In the genomic region with DNA sequence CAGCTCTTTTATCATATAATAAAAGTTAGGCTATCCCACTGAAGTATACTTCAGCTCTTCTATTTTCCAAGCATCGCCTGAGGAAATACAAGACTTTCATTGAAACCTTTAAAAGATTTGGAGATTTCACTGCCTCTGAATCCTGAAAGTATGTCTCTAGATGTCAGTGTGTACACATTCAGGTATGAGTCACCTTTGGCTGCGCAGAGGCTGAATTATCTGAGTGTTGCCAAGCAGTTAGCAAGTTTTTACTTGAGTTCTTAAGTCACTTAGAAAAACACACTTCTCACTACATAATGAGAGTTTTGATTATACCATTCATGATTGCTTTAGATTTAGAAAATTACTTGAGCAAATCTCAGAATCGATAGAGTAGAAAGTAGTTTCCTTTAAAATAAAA, we compare ENCODE assay signal across 16 cellular contexts.
DNase-seq lines count a peak whose midpoint lies in the region; ATAC-seq and TF ChIP-seq lines count a peak whose summit lies in the region.
"Had no signal": no experiment of that assay in that cellular context is flagged by ENCODE, and none has a peak within 500 bp of the region (broad histone marks: within the 10 kb centered on the region; RNA-seq: fewer than 3 reads in every experiment).

No MANE protein-coding gene starts in this region.

- no TSS peak for BruUV-seq in mammary epithelial cell (replicated peaks; lab: Mats Ljungman, UMichigan)

- CTCF ChIA-PET in mammary epithelial cell (lab: Charles Lee; ENCODE audit: low non-redundant PET), result no interaction called here

- peaks cover 7% of the 10 kb centered on the region for H3K4me1 ChIP-seq in mammary epithelial cell (ENCODE audit: insufficient read depth, low read length)

- dilution Hi-C loops in mammary epithelial cell (cut with HindIII; ENCODE audit: low sequenced_read_pairs), result no loop called here

- H3K36me3 ChIP-seq in mammary epithelial cell (ENCODE audit: insufficient read depth, low read length), result no peaks in the 10 kb centered on the region
- H3K36me3 ChIP-seq: cardiac muscle cell, ovary had no signal

- H3K27me3 ChIP-seq in mammary epithelial cell (ENCODE audit: insufficient read depth, low read length), result no peaks in the 10 kb centered on the region
- H3K27me3 ChIP-seq: cardiac muscle cell, ovary had no signal

- H3K4me2 ChIP-seq in mammary epithelial cell (ENCODE audit: insufficient read depth, low read depth, low read length), result peak overlapping the region; percentile 53

- H2AFZ ChIP-seq in mammary epithelial cell (ENCODE audit: low read depth, low read length), result no peak overlapping the region

- no peaks in the 10 kb centered on the region for H4K20me1 ChIP-seq in mammary epithelial cell (ENCODE audit: insufficient read depth, low read length)

- no peak overlapping the region for H3K27ac Mint-ChIP-seq in activated T-cell treated with anti-CD3 and anti-CD28 coated beads, Interleukin-2, amount 50 U/mL, for 24 hours
- H3K27ac Mint-ChIP-seq: activated B cell treated with CpG ODN at 0.5 μM for 24 hours had no signal

- H3K4me3 Mint-ChIP-seq in activated T-cell treated with anti-CD3 and anti-CD28 coated beads, Interleukin-2, amount 50 U/mL, for 24 hours, result no peak overlapping the region
- H3K4me3 Mint-ChIP-seq: activated B cell treated with CpG ODN at 0.5 μM for 24 hours; activated T-cell treated with anti-CD3 and anti-CD28 coated beads, Interleukin-2, amount 50 U/mL, for 4 hours had no signal

- no peak for ATAC-seq in GM21528 (IDR thresholded peaks at IDR 0.05; ENCODE audit: low FRiP score, unreplicated experiment)
- ATAC-seq: activated T-cell treated with anti-CD3 and anti-CD28 coated beads, Interleukin-2, amount 50 U/mL, for 4 hours had no signal

- intact Hi-C loops in mammary epithelial cell (cut with micrococcal nuclease), result loop anchor here (5.0 kb wide), 1 partner anchor 210 kb away; the partner anchor contains the start of gene TMTC2

- TF ChIP-seq CTCF in 22Rv1 (IDR thresholded peaks at IDR 0.05), result peak; percentile 44
- peak in 1 of 2 donors; percentile 30 for TF ChIP-seq CTCF in mammary epithelial cell (conservative IDR thresholded peaks at IDR 0.05 in 1 of 2, IDR thresholded peaks at IDR 0.05 in 1 of 2; ENCODE audit: extremely low read depth in 1 of 2, insufficient read depth in 1 of 2, low read depth in 1 of 2, low read length in 2 of 2)

- no peaks in the 10 kb centered on the region for H3K4me1 Mint-ChIP-seq in activated T-cell treated with anti-CD3 and anti-CD28 coated beads, Interleukin-2, amount 50 U/mL, for 24 hours (ENCODE audit: low read depth)
- H3K4me1 Mint-ChIP-seq: activated B cell treated with CpG ODN at 0.5 μM for 24 hours had no signal

- H3K9ac ChIP-seq in mammary epithelial cell (ENCODE audit: insufficient read depth, low read length), result no peak overlapping the region

- DNase-seq in LoVo (ENCODE audit: low spot score), result peak; percentile 9
- DNase-seq in mammary epithelial cell, result peak; percentile 81
- DNase-seq in kidney tubule cell (ENCODE audit: low spot score), result peak; percentile 55
- no peak for DNase-seq in activated T-cell treated with anti-CD3 and anti-CD28 coated beads, Interleukin-2, amount 50 U/mL, for 24 hours
- DNase-seq in foreskin melanocyte, result no peak
- DNase-seq in anterior cingulate cortex (lab: John Stamatoyannopoulos, UW), result no peak
- DNase-seq: activated B cell treated with CpG ODN at 0.5 μM for 24 hours; activated T-cell treated with anti-CD3 and anti-CD28 coated beads, Interleukin-2, amount 50 U/mL, for 4 hours; DMS153; Kasumi-1; NCI-H345; ovary; SHP77 had no signal

- 6% methylated on average over 3 of the region's 3 CpGs for WGBS in mammary epithelial cell (ENCODE audit: low coverage, missing lambda C conversion rate)

- no peaks in the 10 kb centered on the region for H3K9me3 ChIP-seq in mammary epithelial cell (replicated peaks; ENCODE audit: insufficient read depth, low read length)
- H3K9me3 ChIP-seq: ovary had no signal

- no peak overlapping the region for H3K4me3 ChIP-seq in mammary epithelial cell (replicated peaks in 1 of 3; ENCODE audit: insufficient read depth in 1 of 3, low read depth in 2 of 3, low read length in 3 of 3)
- H3K4me3 ChIP-seq: cardiac muscle cell, ovary had no signal

- H3K79me2 ChIP-seq in mammary epithelial cell (ENCODE audit: insufficient read depth, low read length), result no peaks in the 10 kb centered on the region

- H3K9me3 Mint-ChIP-seq in activated T-cell treated with anti-CD3 and anti-CD28 coated beads, Interleukin-2, amount 50 U/mL, for 24 hours, result no peaks in the 10 kb centered on the region
- H3K9me3 Mint-ChIP-seq: activated B cell treated with CpG ODN at 0.5 μM for 24 hours; activated T-cell treated with anti-CD3 and anti-CD28 coated beads, Interleukin-2, amount 50 U/mL, for 4 hours had no signal

- H3K27ac ChIP-seq in 22Rv1 (no peak overlapping the region), mammary epithelial cell (ENCODE audit: insufficient read depth, low read depth, low read length) (no peak overlapping the region)
- H3K27ac ChIP-seq: cardiac muscle cell, ovary had no signal

- H3K36me3 Mint-ChIP-seq in activated T-cell treated with anti-CD3 and anti-CD28 coated beads, Interleukin-2, amount 50 U/mL, for 24 hours (ENCODE audit: low read depth), result no peaks in the 10 kb centered on the region

- H3K27me3 Mint-ChIP-seq in activated T-cell treated with anti-CD3 and anti-CD28 coated beads, Interleukin-2, amount 50 U/mL, for 24 hours, result no peaks in the 10 kb centered on the region
- H3K27me3 Mint-ChIP-seq: activated B cell treated with CpG ODN at 0.5 μM for 24 hours had no signal

- in situ Hi-C loops in mammary epithelial cell (cut with MboI; ENCODE audit: low sequenced_read_pairs in 2 of 2), result no loop called here

Comparison
In these comparisons a context has a peak if more than half of its experiments do, and no peak if none do; other contexts are left out.
1. DNase-seq: peak in LoVo (single experiment), mammary epithelial cell (single experiment) and kidney tubule cell (single experiment); none in activated T-cell treated with anti-CD3 and anti-CD28 coated beads, Interleukin-2, amount 50 U/mL, for 24 hours (single experiment), foreskin melanocyte (single experiment) and anterior cingulate cortex (0 of 58).